8 cellular contexts compared by ENCODE assay signal in genomic region chrX:130084651-130085237, GRCh38. TPM values are rescaled to one million over a fixed set of nuclear protein-coding genes. Genes with fewer than 3 reads are reported as not detected.
DNase-seq lines count a peak whose midpoint lies in the region; ATAC-seq lines count a peak whose summit lies in the region.

No MANE protein-coding gene starts in this region.

- no peak for DNase-seq in activated T-cell treated with anti-CD3 and anti-CD28 coated beads, Interleukin-2, amount 50 U/mL, for 72 hours
- DNase-seq in posterior vena cava (ENCODE audit: low spot score) (no peak), middle frontal gyrus (ENCODE audit: extremely low spot score, low spot score) (no peak), retina (no peak)

- ATAC-seq in GM19023 (IDR thresholded peaks at IDR 0.05; ENCODE audit: unreplicated experiment): peak; percentile 40
- peak; percentile 44 for ATAC-seq in HG03097 (IDR thresholded peaks at IDR 0.05; ENCODE audit: low FRiP score, unreplicated experiment)
- ATAC-seq in activated T-cell treated with anti-CD3 and anti-CD28 coated beads, Interleukin-2, amount 50 U/mL, for 72 hours (replicated peaks in 1 of 2): peak in 1 of 2 donors; percentile 7
- no peak for ATAC-seq in GM18873 (IDR thresholded peaks at IDR 0.05; ENCODE audit: low FRiP score, unreplicated experiment)

- peaks cover 95% of the 10 kb centered on the region for H3K4me1 ChIP-seq in BLaER1

- H3K27ac Mint-ChIP-seq in activated T-cell treated with anti-CD3 and anti-CD28 coated beads, Interleukin-2, amount 50 U/mL, for 72 hours: peak overlapping the region; percentile 70

- peak overlapping the region; percentile 67 for H3K27ac ChIP-seq in BLaER1

- peaks cover 91% of the 10 kb centered on the region for H3K27me3 ChIP-seq in BLaER1

- H3K36me3 Mint-ChIP-seq in activated T-cell treated with anti-CD3 and anti-CD28 coated beads, Interleukin-2, amount 50 U/mL, for 72 hours (ENCODE audit: insufficient read depth in 2 of 2): peaks cover 0 to 1% of the 10 kb centered on the region in 2 donors

- H3K9ac ChIP-seq in BLaER1: peak overlapping the region; percentile 54; the same call in 1 of the 2 replicates

- peak overlapping the region; percentile 23; the same call in 1 of the 2 replicates for H3K4me3 ChIP-seq in BLaER1

- peaks cover 86% of the 10 kb centered on the region for H3K4me1 Mint-ChIP-seq in activated T-cell treated with anti-CD3 and anti-CD28 coated beads, Interleukin-2, amount 50 U/mL, for 72 hours (ENCODE audit: low read depth)

- no peaks in the 10 kb centered on the region for H3K36me3 ChIP-seq in BLaER1

- H3K27me3 Mint-ChIP-seq in activated T-cell treated with anti-CD3 and anti-CD28 coated beads, Interleukin-2, amount 50 U/mL, for 72 hours (ENCODE audit: low read depth): peaks cover 7% of the 10 kb centered on the region

- H3K9me3 ChIP-seq in BLaER1: no peaks in the 10 kb centered on the region

- peak overlapping the region; percentile 83 to 87 for H3K4me3 Mint-ChIP-seq in activated T-cell treated with anti-CD3 and anti-CD28 coated beads, Interleukin-2, amount 50 U/mL, for 72 hours

- H3K9me3 Mint-ChIP-seq in activated T-cell treated with anti-CD3 and anti-CD28 coated beads, Interleukin-2, amount 50 U/mL, for 72 hours: no peaks in the 10 kb centered on the region

- intact Hi-C loops in posterior vena cava (cut with DNase I): loop anchor here in 1 of 2 donors (5.0 kb wide), 1 partner anchor 1742 kb away; no protein-coding TSS in a partner anchor

- H3K4me2 ChIP-seq in BLaER1: peak overlapping the region; percentile 89

- peaks cover 72% of the 10 kb centered on the region for H4K20me1 ChIP-seq in BLaER1

RNA-seq across cellular contexts. Expression of gene ELF4, which starts 25.6 kb away (rescaled TPM):
- 10 to 100 TPM; 37.9 to 41.0 TPM for total RNA-seq in activated T-cell treated with anti-CD3 and anti-CD28 coated beads, Interleukin-2, amount 50 U/mL, for 72 hours
- 10 to 100 TPM; 13.6 to 13.8 TPM for total RNA-seq in posterior vena cava
